ENCODE assay signal across 19 cellular contexts in the genomic region with DNA sequence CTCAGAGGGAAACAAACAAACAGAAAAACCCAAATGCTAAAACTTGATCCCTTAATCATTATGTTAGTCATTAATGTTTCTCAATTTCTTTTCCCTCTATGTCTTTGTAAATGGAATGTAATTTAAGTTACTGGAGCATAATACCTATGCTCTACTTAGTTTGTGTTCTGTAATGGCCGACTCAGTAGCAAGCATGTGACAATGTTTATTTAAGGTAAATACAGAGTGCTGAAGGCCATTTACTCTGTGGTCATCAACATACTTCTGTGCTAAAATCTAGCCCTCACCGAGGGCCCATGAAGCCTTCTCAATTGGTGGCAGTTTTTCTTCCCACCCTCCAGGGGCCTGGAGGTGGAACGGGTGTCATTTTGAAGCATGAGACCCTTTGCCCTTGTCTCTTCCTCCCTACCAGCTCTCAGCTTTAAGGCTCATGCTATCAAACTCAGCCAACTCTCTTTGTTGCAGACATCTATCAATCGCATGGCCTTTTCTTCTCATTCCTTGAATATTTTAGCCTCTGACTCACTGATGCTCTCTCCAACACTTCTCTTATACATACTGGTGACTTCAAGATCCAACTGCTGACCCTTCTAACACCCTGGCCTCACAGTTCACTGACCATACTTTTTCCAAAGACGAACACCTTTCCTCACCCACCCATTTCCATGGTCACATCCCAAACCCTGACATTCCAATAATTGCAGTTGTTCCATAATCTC. TPM values are rescaled to one million over a fixed set of nuclear protein-coding genes. Genes with fewer than 3 reads are reported as not detected.
DNase-seq lines count a peak whose midpoint lies in the region; ATAC-seq, FAIRE-seq and TF ChIP-seq lines count a peak whose summit lies in the region.
"Had no signal": no experiment of that assay in that cellular context is flagged by ENCODE, and none has a peak within 500 bp of the region (broad histone marks: within the 10 kb centered on the region; RNA-seq: fewer than 3 reads in every experiment).

No MANE protein-coding gene starts in this region.

- H3K27me3 ChIP-seq in astrocyte (ENCODE audit: insufficient read depth, low read length) (no peaks in the 10 kb centered on the region), mesendoderm (ENCODE audit: insufficient read depth, low read length, poor library complexity) (no peaks in the 10 kb centered on the region)
- H3K27me3 ChIP-seq: adrenal gland, esophagus squamous epithelium had no signal

- no peaks in the 10 kb centered on the region for H3K79me2 ChIP-seq in astrocyte (ENCODE audit: insufficient read depth, low read length)
- H3K79me2 ChIP-seq in mesendoderm (ENCODE audit: control insufficient read depth, insufficient read depth, low read length) = no peaks in the 10 kb centered on the region

- H3K36me3 ChIP-seq in astrocyte (ENCODE audit: insufficient read depth, low read length) = peaks cover 30% of the 10 kb centered on the region
- H3K36me3 ChIP-seq in mesendoderm (ENCODE audit: control insufficient read depth, insufficient read depth, low read length) = no peaks in the 10 kb centered on the region

- H3K4me1 ChIP-seq in astrocyte (ENCODE audit: insufficient read depth, low read length) (peaks cover 7% of the 10 kb centered on the region), mesendoderm (ENCODE audit: control insufficient read depth, low read depth, low read length) (no peaks in the 10 kb centered on the region)
- H3K4me1 ChIP-seq: adrenal gland, esophagus squamous epithelium had no signal

- H3K27me3 Mint-ChIP-seq in astrocyte (ENCODE audit: low read depth, unreplicated experiment) (no peaks in the 10 kb centered on the region), T-helper 17 cell (no peaks in the 10 kb centered on the region)
- H3K27me3 Mint-ChIP-seq: activated CD4-positive, alpha-beta T cell treated with anti-CD3 and anti-CD28 coated beads, Interleukin-2, amount 10 ng/mL, durations not matched to agents 24 days and 14 days; CD8-positive, alpha-beta memory T cell had no signal

- H3K56ac ChIP-seq in mesendoderm (ENCODE audit: low read length) = no peak overlapping the region

- no peak overlapping the region for H2BK120ac ChIP-seq in mesendoderm (ENCODE audit: low read depth, low read length)

- no peak overlapping the region for H3K23ac ChIP-seq in mesendoderm (ENCODE audit: low read length)

- ATAC-seq in T-helper 17 cell = no peak
- ATAC-seq: Panc1 had no signal

- no peaks in the 10 kb centered on the region for H3K9me3 ChIP-seq in astrocyte (ENCODE audit: insufficient read depth, low read depth, low read length)
- H3K9me3 ChIP-seq in T-helper 17 cell (ENCODE audit: control insufficient read depth, low read length, poor library complexity, severe bottlenecking) = no peaks in the 10 kb centered on the region
- H3K9me3 ChIP-seq: adrenal gland, esophagus squamous epithelium had no signal

- H3K4me1 Mint-ChIP-seq in astrocyte (ENCODE audit: low read depth, unreplicated experiment) (peaks cover 2% of the 10 kb centered on the region), T-helper 17 cell (peaks cover 3% of the 10 kb centered on the region)
- H3K4me1 Mint-ChIP-seq: activated CD4-positive, alpha-beta T cell treated with anti-CD3 and anti-CD28 coated beads, Interleukin-2, amount 10 ng/mL, durations not matched to agents 24 days and 14 days; CD8-positive, alpha-beta memory T cell had no signal

- no peak overlapping the region for H4K8ac ChIP-seq in mesendoderm (ENCODE audit: low read depth, low read length)

- in situ Hi-C loops in Caki2 (cut with HindIII; ENCODE audit: low pct_unique_long_range_greater_than_20kb, low sequenced_read_pairs) = loop anchor here (25.0 kb wide), 1 partner anchor 177 kb away; no protein-coding TSS in a partner anchor

- peak; percentile 80 for DNase-seq in Caki2 (ENCODE audit: low read depth)
- DNase-seq in LHCN-M2 (ENCODE audit: low read depth) = peak; percentile 58
- DNase-seq in astrocyte (ENCODE audit: low read depth) = peak; percentile 25
- DNase-seq in mesendoderm = peak; percentile 69
- no peak for DNase-seq in dermis blood vessel endothelial cell
- no peak for DNase-seq in SKM-1 (lab: John Stamatoyannopoulos, UW; ENCODE audit: unreplicated experiment)
- no peak for DNase-seq in T-helper 17 cell
- DNase-seq in H4 (ENCODE audit: low spot score) = no peak
- DNase-seq: activated CD4-positive, alpha-beta T cell treated with anti-CD3 and anti-CD28 coated beads, Interleukin-2, amount 10 ng/mL, durations not matched to agents 24 days and 14 days; activated effector memory CD4-positive, alpha-beta T cell treated with anti-CD3 and anti-CD28 coated beads, Interleukin-2, amount 50 U/mL, for 16 hours; adrenal gland; caudate nucleus; CD8-positive, alpha-beta memory T cell; effector CD4-positive, alpha-beta T cell; esophagus squamous epithelium; NCI-H146; NCI-H2227 treated with DMSO at 0.1 percent for 48 hours had no signal

- H3K4me3 Mint-ChIP-seq in astrocyte (ENCODE audit: unreplicated experiment) (no peak overlapping the region), T-helper 17 cell (no peak overlapping the region)
- H3K4me3 Mint-ChIP-seq: activated CD4-positive, alpha-beta T cell treated with anti-CD3 and anti-CD28 coated beads, Interleukin-2, amount 10 ng/mL, durations not matched to agents 24 days and 14 days; CD8-positive, alpha-beta memory T cell had no signal

- FAIRE-seq in astrocyte (lab: Jason Lieb, UNC) = peak; percentile 9
- FAIRE-seq: H54 had no signal

- H2AFZ ChIP-seq in astrocyte (ENCODE audit: low read depth, low read length) = no peak overlapping the region

- H3K27ac Mint-ChIP-seq in astrocyte (ENCODE audit: unreplicated experiment) = no peak overlapping the region
- H3K27ac Mint-ChIP-seq in T-helper 17 cell = no peak overlapping the region
- H3K27ac Mint-ChIP-seq: activated CD4-positive, alpha-beta T cell treated with anti-CD3 and anti-CD28 coated beads, Interleukin-2, amount 10 ng/mL, durations not matched to agents 24 days and 14 days had no signal

- no peak overlapping the region for H3K9ac ChIP-seq in astrocyte (ENCODE audit: low read length)
- no peak overlapping the region for H3K9ac ChIP-seq in mesendoderm (ENCODE audit: low read length)

- H3K36me3 Mint-ChIP-seq in astrocyte (ENCODE audit: low read depth, unreplicated experiment) (peaks cover 4% of the 10 kb centered on the region), T-helper 17 cell (ENCODE audit: low read depth) (peaks cover 5% of the 10 kb centered on the region)

- H3K4me3 ChIP-seq in astrocyte (ENCODE audit: insufficient read depth, low read depth, low read length) (no peak overlapping the region), mesendoderm (ENCODE audit: low read length) (no peak overlapping the region)
- H3K4me3 ChIP-seq: adrenal gland, esophagus squamous epithelium had no signal

- no peaks in the 10 kb centered on the region for H3K9me3 Mint-ChIP-seq in astrocyte (ENCODE audit: unreplicated experiment)
- H3K9me3 Mint-ChIP-seq: activated CD4-positive, alpha-beta T cell treated with anti-CD3 and anti-CD28 coated beads, Interleukin-2, amount 10 ng/mL, durations not matched to agents 24 days and 14 days; CD8-positive, alpha-beta memory T cell had no signal

- H3K27ac ChIP-seq in astrocyte (ENCODE audit: low read depth, low read length) (no peak overlapping the region), mesendoderm (ENCODE audit: low read depth, low read length) (no peak overlapping the region)
- H3K27ac ChIP-seq: adrenal gland, esophagus squamous epithelium had no signal

- H2BK15ac ChIP-seq in mesendoderm (replicated peaks; ENCODE audit: low read depth) = no peak overlapping the region

- no peak overlapping the region for H3K18ac ChIP-seq in mesendoderm (ENCODE audit: low read length)

- H4K20me1 ChIP-seq in astrocyte (ENCODE audit: insufficient read depth, low read length) = no peaks in the 10 kb centered on the region

- WGBS in mesendoderm (ENCODE audit: extremely low coverage, insufficient coverage, low lambda C conversion rate) = no CpG with 5 or more reads among the region's 5 CpGs

- no peak for TF ChIP-seq CTCF in astrocyte (IDR thresholded peaks at IDR 0.05; ENCODE audit: insufficient read depth, low read depth, low read length)

- no peaks in the 10 kb centered on the region for H3K79me1 ChIP-seq in mesendoderm (ENCODE audit: low read length)

- no peak overlapping the region for H2AK5ac ChIP-seq in mesendoderm (ENCODE audit: low read length)

- H3K4ac ChIP-seq in mesendoderm (ENCODE audit: low read depth, low read length) = no peak overlapping the region

- H4K5ac ChIP-seq in mesendoderm (ENCODE audit: low read length) = no peak overlapping the region

- H3K4me2 ChIP-seq in astrocyte (ENCODE audit: low read length) = peak overlapping the region; percentile 14
- no peak overlapping the region for H3K4me2 ChIP-seq in mesendoderm (ENCODE audit: low read length)

- H2BK5ac ChIP-seq in mesendoderm (ENCODE audit: low read length) = no peak overlapping the region

RNA-seq across cellular contexts. Expression of gene STX7, which starts 48.2 kb away (rescaled TPM):
- total RNA-seq in Caki2 (2014; rRNA removed; shearing (Covaris generic); ENCODE audit: low replicate concordance) = 4.8 and 21.9 TPM in 2 replicates
- total RNA-seq in LHCN-M2 (2014; rRNA removed) = 34.1 TPM in 2 replicates
- polyA plus RNA-seq in LHCN-M2 (2012) = 18.1 TPM
- 60.6 and 62.1 TPM in 2 replicates for total RNA-seq in astrocyte
- 16.6 TPM for polyA plus RNA-seq in mesendoderm (2013, experiment 1 of 2)
- 16.4 TPM for polyA plus RNA-seq in mesendoderm (2013, experiment 2 of 2)
- total RNA-seq in dermis blood vessel endothelial cell = 55.1 and 58.9 TPM in 2 replicates
- 10 to 100 TPM; 17.3 to 18.4 TPM for total RNA-seq in T-helper 17 cell
- 7.9 and 11.2 TPM in 2 replicates for total RNA-seq in H4 (2014; rRNA removed; shearing (Covaris generic))

Comparison
In these comparisons a context has a peak if more than half of its experiments do, and no peak if none do; other contexts are left out.
1. DNase-seq: peak in Caki2 (single experiment), LHCN-M2 (single experiment), astrocyte (single experiment) and mesendoderm (single experiment); none in dermis blood vessel endothelial cell (single experiment), SKM-1 (single experiment), T-helper 17 cell (0 of 3) and H4 (single experiment).